In genomic region chr19:19406878-19407639, GRCh38 we compare ENCODE assay signal across 8 cellular contexts. TPM values are rescaled to one million over a fixed set of nuclear protein-coding genes. Genes with fewer than 3 reads are reported as not detected.
A peak's percentile ranks its signal among the peaks of the same experiment; 100 is the strongest.
DNase-seq lines count a peak whose midpoint lies in the region; ATAC-seq and TF ChIP-seq lines count a peak whose summit lies in the region.

No MANE protein-coding gene starts in this region.

- peak overlapping the region; percentile 97 for H3K4me3 Mint-ChIP-seq in activated T-cell treated with anti-CD3 and anti-CD28 coated beads, Interleukin-2, amount 50 U/mL, for 24 hours

- H3K9me3 ChIP-seq in A673 (ENCODE audit: low read depth, low read length, poor library complexity, severe bottlenecking) (no peaks in the 10 kb centered on the region), ovary (no peaks in the 10 kb centered on the region)

- TF ChIP-seq CTCF in A673 (conservative IDR thresholded peaks at IDR 0.05; ENCODE audit: low read depth, low read length) (peak; percentile 58), fibroblast of the aortic adventitia (IDR thresholded peaks at IDR 0.05; ENCODE audit: insufficient read depth, low read length) (peak; percentile 42), ovary (IDR thresholded peaks at IDR 0.05) (no peak)

- peaks cover 79% of the 10 kb centered on the region for H3K4me1 Mint-ChIP-seq in activated T-cell treated with anti-CD3 and anti-CD28 coated beads, Interleukin-2, amount 50 U/mL, for 24 hours (ENCODE audit: low read depth)

- no peak for TF ChIP-seq POLR2A in ovary (IDR thresholded peaks at IDR 0.05)

- POLR2A ChIA-PET in A673 (lab: Charles Lee; ENCODE audit: low non-redundant PET) = no interaction called here

- intact Hi-C loops in A673 (cut with micrococcal nuclease; ENCODE audit: unreplicated experiment) (no loop called here), ovary (cut with DNase I) (no loop called here)

- WGBS in ovary, 3 donors = 20 to 31% (median 20%) methylated on average over 12 of the region's 12 CpGs

- DNase-seq in A673 (ENCODE audit: low spot score) (peak; percentile 63), NCI-H69 (lab: John Stamatoyannopoulos, UW) (peak; percentile 45), fibroblast of the aortic adventitia (ENCODE audit: low read depth) (peak; percentile 53), ovary (no peak)
- peak; percentile 49 for DNase-seq in activated T-cell treated with anti-CD3 and anti-CD28 coated beads, Interleukin-2, amount 50 U/mL, for 24 hours

- H3K36me3 Mint-ChIP-seq in activated T-cell treated with anti-CD3 and anti-CD28 coated beads, Interleukin-2, amount 50 U/mL, for 24 hours (ENCODE audit: low read depth) = peaks cover 41% of the 10 kb centered on the region

- ATAC-seq in GM18517 (IDR thresholded peaks at IDR 0.05; ENCODE audit: unreplicated experiment) (peak; percentile 39), GM18519 (IDR thresholded peaks at IDR 0.05; ENCODE audit: low FRiP score, unreplicated experiment) (no peak), HG02571 (IDR thresholded peaks at IDR 0.05; ENCODE audit: unreplicated experiment) (no peak)

- H3K27ac ChIP-seq in A673 (ENCODE audit: low read depth, low read length, poor library complexity, severe bottlenecking) (peak overlapping the region; percentile 88), ovary (peak overlapping the region in 1 of 2 donors; percentile 45)

- H3K36me3 ChIP-seq in A673 (ENCODE audit: insufficient read depth, low read length, poor library complexity, severe bottlenecking) = no peaks in the 10 kb centered on the region
- no peaks in the 10 kb centered on the region for H3K36me3 ChIP-seq in ovary

- no TSS peak for BruUV-seq in A673 (replicated peaks; lab: Mats Ljungman, UMichigan)

- peak overlapping the region; percentile 97 for H3K27ac Mint-ChIP-seq in activated T-cell treated with anti-CD3 and anti-CD28 coated beads, Interleukin-2, amount 50 U/mL, for 24 hours

- H3K4me1 ChIP-seq in A673 (ENCODE audit: insufficient read depth, low read length, poor library complexity, severe bottlenecking) (peaks cover 34% of the 10 kb centered on the region), ovary (ENCODE audit: insufficient read depth) (peaks cover 19% of the 10 kb centered on the region)

- H3K27me3 Mint-ChIP-seq in activated T-cell treated with anti-CD3 and anti-CD28 coated beads, Interleukin-2, amount 50 U/mL, for 24 hours = no peaks in the 10 kb centered on the region

- H3K27me3 ChIP-seq in A673 (replicated peaks; ENCODE audit: insufficient read depth, low read depth, low read length, poor library complexity) (no peaks in the 10 kb centered on the region), ovary (no peaks in the 10 kb centered on the region)

- H3K9me3 Mint-ChIP-seq in activated T-cell treated with anti-CD3 and anti-CD28 coated beads, Interleukin-2, amount 50 U/mL, for 24 hours = no peaks in the 10 kb centered on the region

- CTCF ChIA-PET in A673 (lab: Charles Lee) = interaction anchor here (1.4 kb wide), 1 partner anchor 21 kb away, joined by 4 read pairs; no protein-coding TSS in a partner anchor

- no peak for TF ChIP-seq EP300 in ovary (IDR thresholded peaks at IDR 0.05)

- H3K4me3 ChIP-seq in A673 (ENCODE audit: low read depth, low read length, poor library complexity, severe bottlenecking) (peak overlapping the region; percentile 82), fibroblast of the aortic adventitia (ENCODE audit: low read depth, low read length) (peak overlapping the region; percentile 79), ovary (peak overlapping the region; percentile 68)

RNA-seq across cellular contexts. Expression of gene GATAD2A, which starts 1.6 kb away (rescaled TPM):
- total RNA-seq in A673 (2021) (202 and 218 TPM in 2 replicates), fibroblast of the aortic adventitia (ENCODE audit: low replicate concordance) (36.7 and 46.4 TPM in 2 replicates), ovary (10 to 100 TPM; 10.7 to 83.0 (median 57.9) TPM)
- 10 to 100 TPM; 13.7 to 18.9 TPM for polyA plus RNA-seq in ovary

Comparison
In these comparisons a context has a peak if more than half of its experiments do, and no peak if none do; other contexts are left out.
1. DNase-seq: peak in A673 (single experiment), NCI-H69 (single experiment), activated T-cell treated with anti-CD3 and anti-CD28 coated beads, Interleukin-2, amount 50 U/mL, for 24 hours (single experiment) and fibroblast of the aortic adventitia (single experiment); none in ovary (0 of 5).
2. CTCF ChIP-seq: peak in A673 (single experiment) and fibroblast of the aortic adventitia (single experiment); none in ovary (0 of 3).
3. Peak in every context shown above with its lines, with median percentiles within 50 percentile points of each other: H3K4me3 ChIP-seq.